In genomic region chr12:102095677-102096263, GRCh38 we compare ENCODE assay signal across 8 cellular contexts. TPM values are rescaled to one million over a fixed set of nuclear protein-coding genes. Genes with fewer than 3 reads are reported as not detected.
DNase-seq lines count a peak whose midpoint lies in the region; ATAC-seq and TF ChIP-seq lines count a peak whose summit lies in the region.

No MANE protein-coding gene starts in this region.

- no peaks in the 10 kb centered on the region for H3K9me3 Mint-ChIP-seq in activated CD4-positive, alpha-beta T cell treated with anti-CD3 and anti-CD28 coated beads for 36 hours (ENCODE audit: low read depth)
- H3K9me3 Mint-ChIP-seq in activated CD4-positive, alpha-beta T cell treated with anti-CD3 and anti-CD28 coated beads, Interleukin-2, amount 10 ng/mL, durations not matched to agents 24 days and 14 days = no peaks in the 10 kb centered on the region
- H3K9me3 Mint-ChIP-seq in activated CD4-positive, alpha-beta memory T cell treated with anti-CD3 and anti-CD28 coated beads for 36 hours = no peaks in the 10 kb centered on the region

- peaks cover 20% of the 10 kb centered on the region for H3K36me3 ChIP-seq in Panc1 (ENCODE audit: control insufficient read depth, insufficient read depth, low read length)
- H3K36me3 ChIP-seq in upper lobe of right lung = peaks cover 46% of the 10 kb centered on the region

- no peak overlapping the region for H3K4me3 Mint-ChIP-seq in activated CD4-positive, alpha-beta T cell treated with anti-CD3 and anti-CD28 coated beads for 36 hours
- H3K4me3 Mint-ChIP-seq in activated CD4-positive, alpha-beta T cell treated with anti-CD3 and anti-CD28 coated beads, Interleukin-2, amount 10 ng/mL, durations not matched to agents 24 days and 14 days = no peak overlapping the region
- H3K4me3 Mint-ChIP-seq in activated CD4-positive, alpha-beta memory T cell treated with anti-CD3 and anti-CD28 coated beads for 36 hours = no peak overlapping the region

- no peaks in the 10 kb centered on the region for H3K27me3 Mint-ChIP-seq in activated CD4-positive, alpha-beta T cell treated with anti-CD3 and anti-CD28 coated beads for 36 hours
- H3K27me3 Mint-ChIP-seq in activated CD4-positive, alpha-beta T cell treated with anti-CD3 and anti-CD28 coated beads, Interleukin-2, amount 10 ng/mL, durations not matched to agents 24 days and 14 days = no peaks in the 10 kb centered on the region
- H3K27me3 Mint-ChIP-seq in activated CD4-positive, alpha-beta memory T cell treated with anti-CD3 and anti-CD28 coated beads for 36 hours = no peaks in the 10 kb centered on the region

- in situ Hi-C loops in Panc1 (cut with HindIII; ENCODE audit: low pct_unique_long_range_greater_than_20kb, low sequenced_read_pairs) = no loop called here

- DNase-seq in activated CD4-positive, alpha-beta T cell treated with anti-CD3 and anti-CD28 coated beads for 36 hours = no peak
- no peak for DNase-seq in activated CD4-positive, alpha-beta T cell treated with anti-CD3 and anti-CD28 coated beads, Interleukin-2, amount 10 ng/mL, durations not matched to agents 24 days and 14 days
- no peak for DNase-seq in Panc1 (ENCODE audit: low read depth, low spot score)
- DNase-seq in fibroblast of mammary gland (ENCODE audit: low read depth) = peak; percentile 45
- no peak for DNase-seq in upper lobe of right lung
- no peak for DNase-seq in activated CD4-positive, alpha-beta memory T cell treated with anti-CD3 and anti-CD28 coated beads for 36 hours
- DNase-seq in NK-92 (lab: John Stamatoyannopoulos, UW; ENCODE audit: unreplicated experiment) = no peak

- H3K27ac Mint-ChIP-seq in activated CD4-positive, alpha-beta T cell treated with anti-CD3 and anti-CD28 coated beads for 36 hours = no peak overlapping the region
- no peak overlapping the region for H3K27ac Mint-ChIP-seq in activated CD4-positive, alpha-beta T cell treated with anti-CD3 and anti-CD28 coated beads, Interleukin-2, amount 10 ng/mL, durations not matched to agents 24 days and 14 days
- H3K27ac Mint-ChIP-seq in activated CD4-positive, alpha-beta memory T cell treated with anti-CD3 and anti-CD28 coated beads for 36 hours = no peak overlapping the region

- CTCF ChIA-PET in activated CD4-positive, alpha-beta T cell treated with anti-CD3 and anti-CD28 coated beads for 36 hours (lab: Charles Lee) = interaction anchor here (0.6 to 1.4 kb wide), 3 partner anchors 14 to 418 kb away, joined by 3 read pairs; no protein-coding TSS in a partner anchor
- CTCF ChIA-PET in Panc1 (lab: Charles Lee) = interaction anchor here (0.5 to 0.6 kb wide), 3 partner anchors 17 to 389 kb away, joined by 3 to 4 read pairs (median 3); no protein-coding TSS in a partner anchor
- CTCF ChIA-PET in activated CD4-positive, alpha-beta memory T cell treated with anti-CD3 and anti-CD28 coated beads for 36 hours (lab: Charles Lee) = interaction anchor here (0.6 to 1.6 kb wide), 4 partner anchors 9 to 607 kb away, joined by 3 to 6 read pairs (median 4); no protein-coding TSS in a partner anchor

- POLR2A ChIA-PET in activated CD4-positive, alpha-beta T cell treated with anti-CD3 and anti-CD28 coated beads for 36 hours (lab: Charles Lee) = no interaction called here
- POLR2A ChIA-PET in Panc1 (lab: Charles Lee) = no interaction called here
- POLR2A ChIA-PET in activated CD4-positive, alpha-beta memory T cell treated with anti-CD3 and anti-CD28 coated beads for 36 hours (lab: Charles Lee) = no interaction called here

- H3K27me3 ChIP-seq in Panc1 (ENCODE audit: control insufficient read depth, insufficient read depth, low read length) = no peaks in the 10 kb centered on the region
- H3K27me3 ChIP-seq in upper lobe of right lung = no peaks in the 10 kb centered on the region

- H3K4me1 ChIP-seq in Panc1 (ENCODE audit: control insufficient read depth, insufficient read depth, low read length) (no peaks in the 10 kb centered on the region), upper lobe of right lung (peaks cover 4% of the 10 kb centered on the region)

- peak; percentile 56; the same call in 1 of the 2 replicates for TF ChIP-seq CTCF in Panc1 (IDR thresholded peaks at IDR 0.05)
- TF ChIP-seq CTCF in fibroblast of mammary gland (conservative IDR thresholded peaks at IDR 0.05; ENCODE audit: control insufficient read depth, insufficient read depth, low read depth, low read length) = peak; percentile 42
- TF ChIP-seq CTCF in upper lobe of right lung (IDR thresholded peaks at IDR 0.05) = peak; percentile 35

- peaks cover 20% of the 10 kb centered on the region for H3K36me3 Mint-ChIP-seq in activated CD4-positive, alpha-beta T cell treated with anti-CD3 and anti-CD28 coated beads for 36 hours (ENCODE audit: low read depth)
- H3K36me3 Mint-ChIP-seq in activated CD4-positive, alpha-beta T cell treated with anti-CD3 and anti-CD28 coated beads, Interleukin-2, amount 10 ng/mL, durations not matched to agents 24 days and 14 days (ENCODE audit: low read depth) = peaks cover 35% of the 10 kb centered on the region
- peaks cover 20% of the 10 kb centered on the region for H3K36me3 Mint-ChIP-seq in activated CD4-positive, alpha-beta memory T cell treated with anti-CD3 and anti-CD28 coated beads for 36 hours

- peak; percentile 64 for ATAC-seq in activated CD4-positive, alpha-beta T cell treated with anti-CD3 and anti-CD28 coated beads for 36 hours
- ATAC-seq in HG03442 (IDR thresholded peaks at IDR 0.05; ENCODE audit: unreplicated experiment) (peak; percentile 57), Panc1 (peak; percentile 70; the same call in 1 of the 2 replicates), upper lobe of right lung (peak; percentile 47)

- H3K9me3 ChIP-seq in Panc1 (ENCODE audit: control insufficient read depth, insufficient read depth, low read depth, low read length) (no peaks in the 10 kb centered on the region), upper lobe of right lung (no peaks in the 10 kb centered on the region)

- H3K27ac ChIP-seq in Panc1 (ENCODE audit: low read length) (no peak overlapping the region), upper lobe of right lung (no peak overlapping the region)

- no TSS peak for BruUV-seq in Panc1 (replicated peaks; lab: Mats Ljungman, UMichigan)

- H3K4me1 Mint-ChIP-seq in activated CD4-positive, alpha-beta T cell treated with anti-CD3 and anti-CD28 coated beads for 36 hours = peaks cover 7% of the 10 kb centered on the region
- peaks cover 12% of the 10 kb centered on the region for H3K4me1 Mint-ChIP-seq in activated CD4-positive, alpha-beta T cell treated with anti-CD3 and anti-CD28 coated beads, Interleukin-2, amount 10 ng/mL, durations not matched to agents 24 days and 14 days
- H3K4me1 Mint-ChIP-seq in activated CD4-positive, alpha-beta memory T cell treated with anti-CD3 and anti-CD28 coated beads for 36 hours (ENCODE audit: low read depth) = no peaks in the 10 kb centered on the region

- H3K4me3 ChIP-seq in Panc1 (ENCODE audit: low read depth in 2 of 2, low read length in 2 of 2) = no peak overlapping the region
- H3K4me3 ChIP-seq in fibroblast of mammary gland (ENCODE audit: control insufficient read depth, low read depth, low read length) = no peak overlapping the region
- no peak overlapping the region for H3K4me3 ChIP-seq in upper lobe of right lung

- intact Hi-C loops in activated CD4-positive, alpha-beta T cell treated with anti-CD3 and anti-CD28 coated beads for 36 hours (cut with DNase I, micrococcal nuclease) = loop anchor here in 1 of 2 experiments (10.0 kb wide), 2 partner anchors 389 to 669 kb away; partner anchors contain the start of gene IGF1
- intact Hi-C loops in activated CD4-positive, alpha-beta T cell treated with anti-CD3 and anti-CD28 coated beads, Interleukin-2, amount 10 ng/mL, durations not matched to agents 24 days and 14 days (cut with micrococcal nuclease) = loop anchor here (1.0 to 10.0 kb wide), 3 partner anchors 449 to 672 kb away; no protein-coding TSS in a partner anchor
- intact Hi-C loops in Panc1 (cut with micrococcal nuclease; ENCODE audit: unreplicated experiment) = no loop called here
- intact Hi-C loops in upper lobe of right lung (cut with DNase I) = no loop called here
- intact Hi-C loops in activated CD4-positive, alpha-beta memory T cell treated with anti-CD3 and anti-CD28 coated beads for 36 hours (cut with micrococcal nuclease) = loop anchor here (10.0 kb wide), 1 partner anchor 389 kb away; the partner anchor contains the start of gene IGF1

RNA-seq across cellular contexts. Expression of gene NUP37, which starts 24.1 kb away (rescaled TPM):
- total RNA-seq in activated CD4-positive, alpha-beta T cell treated with anti-CD3 and anti-CD28 coated beads for 36 hours = 100 to 1,000 TPM; 100 to 108 TPM
- 88.1 and 97.3 TPM in 2 replicates for total RNA-seq in activated CD4-positive, alpha-beta T cell treated with anti-CD3 and anti-CD28 coated beads, Interleukin-2, amount 10 ng/mL, durations not matched to agents 24 days and 14 days
- total RNA-seq in Panc1 (2021; ENCODE audit: unreplicated experiment) (47.7 TPM), upper lobe of right lung (17.6 TPM)
- polyA plus RNA-seq in Panc1 (2012; ENCODE audit: insufficient read length) = 27.4 TPM
- 10 to 100 TPM; 86.8 to 89.5 TPM for total RNA-seq in activated CD4-positive, alpha-beta memory T cell treated with anti-CD3 and anti-CD28 coated beads for 36 hours

RNA-seq across cellular contexts. Expression of gene PARPBP, which starts 24.2 kb away (rescaled TPM):
- 10 to 100 TPM; 21.7 to 26.4 TPM for total RNA-seq in activated CD4-positive, alpha-beta T cell treated with anti-CD3 and anti-CD28 coated beads for 36 hours
- 22.9 TPM in 2 replicates for total RNA-seq in activated CD4-positive, alpha-beta T cell treated with anti-CD3 and anti-CD28 coated beads, Interleukin-2, amount 10 ng/mL, durations not matched to agents 24 days and 14 days
- 14.3 TPM for total RNA-seq in Panc1 (2021; ENCODE audit: unreplicated experiment)
- 4.9 TPM for polyA plus RNA-seq in Panc1 (2012; ENCODE audit: insufficient read length)
- total RNA-seq in upper lobe of right lung = 2.1 TPM
- 10 to 100 TPM; 24.0 to 25.9 TPM for total RNA-seq in activated CD4-positive, alpha-beta memory T cell treated with anti-CD3 and anti-CD28 coated beads for 36 hours

RNA-seq across cellular contexts. Expression of gene WASHC3, which starts 34.0 kb away (rescaled TPM):
- total RNA-seq in activated CD4-positive, alpha-beta T cell treated with anti-CD3 and anti-CD28 coated beads for 36 hours = 10 to 100 TPM; 36.1 to 64.4 TPM
- 29.0 and 33.1 TPM in 2 replicates for total RNA-seq in activated CD4-positive, alpha-beta T cell treated with anti-CD3 and anti-CD28 coated beads, Interleukin-2, amount 10 ng/mL, durations not matched to agents 24 days and 14 days
- total RNA-seq in Panc1 (2021; ENCODE audit: unreplicated experiment) (21.5 TPM), upper lobe of right lung (34.6 TPM)
- polyA plus RNA-seq in Panc1 (2012; ENCODE audit: insufficient read length) = 18.6 TPM
- 10 to 100 TPM; 39.3 to 40.1 TPM for total RNA-seq in activated CD4-positive, alpha-beta memory T cell treated with anti-CD3 and anti-CD28 coated beads for 36 hours

Comparison
In these comparisons a context has a peak if more than half of its experiments do, and no peak if none do; other contexts are left out.
1. intact Hi-C loops: an anchor here in activated CD4-positive, alpha-beta T cell treated with anti-CD3 and anti-CD28 coated beads, Interleukin-2, amount 10 ng/mL, durations not matched to agents 24 days and 14 days (1.0 to 10.0 kb wide) and activated CD4-positive, alpha-beta memory T cell treated with anti-CD3 and anti-CD28 coated beads for 36 hours (10.0 kb wide); none called in Panc1 and upper lobe of right lung.